Comparison of ENCODE assay signal across 8 cellular contexts in the genomic region with DNA sequence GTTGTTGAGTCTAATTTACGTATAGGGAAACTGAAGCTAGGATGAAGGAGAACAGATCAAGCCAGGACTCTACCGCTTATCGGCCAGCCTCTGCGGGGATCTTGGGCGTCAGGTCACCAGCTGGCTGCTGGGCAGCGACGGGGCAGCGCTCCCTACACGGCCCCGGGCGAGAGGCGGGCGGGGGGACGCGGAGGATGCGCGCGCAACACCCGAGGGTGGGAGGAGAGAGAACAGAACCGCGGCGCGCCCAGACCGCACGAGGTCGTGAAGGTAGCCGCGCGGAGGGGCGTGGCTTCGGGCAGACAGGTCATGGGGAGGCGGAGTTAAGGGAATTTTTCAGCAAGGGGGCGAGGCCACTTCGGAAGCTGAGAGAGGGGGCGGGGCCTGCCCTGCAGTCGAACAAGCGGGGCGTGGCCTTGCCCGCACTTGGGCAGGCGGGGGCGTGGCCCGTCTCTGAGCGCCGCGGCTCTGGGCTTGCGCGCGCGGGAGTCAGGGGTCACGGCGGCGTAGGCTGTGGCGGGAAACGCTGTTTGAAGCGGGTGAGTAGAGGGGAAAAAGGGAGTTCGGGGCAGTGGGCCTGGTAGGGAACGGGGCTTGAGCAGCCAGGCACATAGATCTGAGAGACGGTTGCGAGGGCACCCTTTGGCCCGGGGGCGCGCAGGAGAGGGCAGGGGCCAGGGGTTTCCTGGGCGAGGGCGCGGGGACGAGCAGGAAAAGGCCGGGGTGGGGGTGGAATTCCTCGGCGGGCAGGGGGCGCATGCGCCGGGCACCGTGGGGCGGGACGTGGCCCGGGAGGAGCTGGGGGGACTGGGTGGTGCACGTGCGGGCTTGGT. TPM values are rescaled to one million over a fixed set of nuclear protein-coding genes. Genes with fewer than 3 reads are reported as not detected.
DNase-seq lines count a peak whose midpoint lies in the region; ATAC-seq and TF ChIP-seq lines count a peak whose summit lies in the region.

Gene POLD1, plus strand, starts transcription at position 496 of the 833 bp plus-strand sequence. CDS start 14,505 bp downstream, outside the sequence.

- CTCF ChIA-PET in PC-3 (lab: Charles Lee): no interaction called here

- H3F3A ChIP-seq in PC-3 (ENCODE audit: low read length, unreplicated experiment): peaks cover 3% of the 10 kb centered on the region

- H3K9me3 ChIP-seq in PC-3 (ENCODE audit: low read length): no peaks in the 10 kb centered on the region

- H3K9me2 ChIP-seq in PC-3 (replicated peaks; ENCODE audit: low read length): no peaks in the 10 kb centered on the region

- ATAC-seq in GM21576 (IDR thresholded peaks at IDR 0.05; ENCODE audit: unreplicated experiment): peak; percentile 72
- peak; percentile 84 for ATAC-seq in PC-3

- H3K9ac ChIP-seq in PC-3 (ENCODE audit: low read length): peak within 1 kb of the TSS; percentile 85

- H3K4me2 ChIP-seq in PC-3 (ENCODE audit: low read length): peak within 1 kb of the TSS; percentile 88

- no peaks in the 10 kb centered on the region for H4K20me1 ChIP-seq in PC-3 (ENCODE audit: low read length)

- TF ChIP-seq EP300 in Ishikawa (IDR thresholded peaks at IDR 0.05; ENCODE audit: borderline replicate concordance): 0 out of 2 replicates have a peak, but pooled peaks have one; percentile 9

- BruUV-seq in PC-3 (replicated peaks; lab: Mats Ljungman, UMichigan): no TSS peak

- intact Hi-C loops in PC-3 (cut with micrococcal nuclease): loop anchor here (1.0 kb wide), 1 partner anchor 77 kb away; no protein-coding TSS in a partner anchor

- no peak for TF ChIP-seq RAD21 in Ishikawa (IDR thresholded peaks at IDR 0.05; ENCODE audit: low read depth)

- H3K27ac ChIP-seq in PC-3 (ENCODE audit: low read length) (peak within 1 kb of the TSS; percentile 49), epithelial cell of prostate (peak within 1 kb of the TSS; percentile 58)

- H3K36me3 ChIP-seq in PC-3 (ENCODE audit: low read depth, low read length): peaks cover 27% of the 10 kb centered on the region

- peak within 1 kb of the TSS; percentile 78 for H3K4me3 ChIP-seq in PC-3 (ENCODE audit: low read length)

- TF ChIP-seq CTCF in PC-3 (conservative IDR thresholded peaks at IDR 0.05; ENCODE audit: low read depth, low read length): no peak

- peaks cover 49% of the 10 kb centered on the region for H3K79me2 ChIP-seq in PC-3 (ENCODE audit: low read length)

- POLR2A ChIA-PET in PC-3 (lab: Charles Lee; ENCODE audit: unreplicated experiment): interaction anchor here (0.6 to 0.7 kb wide), 2 partner anchors 9 to 32 kb away, joined by 5 to 6 read pairs; no protein-coding TSS in a partner anchor

- peaks cover 15% of the 10 kb centered on the region; the same call in 1 of the 2 replicates for H3K4me1 ChIP-seq in PC-3 (ENCODE audit: insufficient read depth, low read length)

- no peaks in the 10 kb centered on the region for H3K27me3 ChIP-seq in PC-3 (ENCODE audit: low read length)

- DNase-seq in DMS 273 treated with DMSO at 0.1 percent for 48 hours (lab: John Stamatoyannopoulos, UW) (peak; percentile 95), PC-3 (peak; percentile 99), activated T-cell treated with anti-CD3 and anti-CD28 coated beads for 48 hours (ENCODE audit: low read depth) (peak; percentile 99), epithelial cell of prostate (ENCODE audit: low read depth, low spot score) (peak; percentile 89), mucosa of gallbladder (ENCODE audit: low spot score) (peak; percentile 98)
- peak; percentile 96 to 98 for DNase-seq in stimulated activated CD8-positive, alpha-beta memory T cell treated with anti-CD3 and anti-CD28 coated beads, Interleukin-4, amount 100 ng/mL, for 4 hours (ENCODE audit: low read depth in 2 of 2, low spot score in 1 of 2)

- peak within 1 kb of the TSS; percentile 62 for H2AFZ ChIP-seq in PC-3 (ENCODE audit: low read length)

TF ChIP-seq in Ishikawa, 13 proteins besides CTCF, POLR2A, EP300 and RAD21:
- TF ChIP-seq FOXM1 (IDR thresholded peaks at IDR 0.05; ENCODE audit: borderline replicate concordance, low read depth): no peak
- peak; percentile 68; the same call in 1 of the 2 replicates for TF ChIP-seq EGR1 (IDR thresholded peaks at IDR 0.05)
- peak; percentile 33; the same call in 1 of the 2 replicates for TF ChIP-seq CREB1 (IDR thresholded peaks at IDR 0.05; ENCODE audit: low read depth)
- no peak for TF ChIP-seq NFIC (IDR thresholded peaks at IDR 0.05)
- TF ChIP-seq TEAD4 (IDR thresholded peaks at IDR 0.05): peak; percentile 53; the same call in 1 of the 2 replicates
- TF ChIP-seq YY1 (IDR thresholded peaks at IDR 0.05; ENCODE audit: low read depth): peak; percentile 31; the same call in 1 of the 2 replicates
- no peak for TF ChIP-seq REST (IDR thresholded peaks at IDR 0.05; ENCODE audit: low read depth)
- TF ChIP-seq TAF1 (IDR thresholded peaks at IDR 0.05; ENCODE audit: low read depth): no peak
- TF ChIP-seq CEBPB (IDR thresholded peaks at IDR 0.05): no peak
- peak; percentile 39; the same call in 1 of the 2 replicates for TF ChIP-seq USF1 (IDR thresholded peaks at IDR 0.05)
- peak; percentile 93 for TF ChIP-seq MAX (IDR thresholded peaks at IDR 0.05)

RNA-seq across cellular contexts. Expression of gene POLD1, which starts in this region (rescaled TPM):
- 165 and 210 TPM in 2 replicates for total RNA-seq in PC-3 (2014; rRNA removed)
- total RNA-seq in mucosa of gallbladder: 16.2 TPM

Comparison
In these comparisons a context has a peak if more than half of its experiments do, and no peak if none do; other contexts are left out.
1. Peak in every context shown above with its lines: DNase-seq, ATAC-seq, H3K4me3 ChIP-seq and H3K27ac ChIP-seq.